ENCODE assay signal across 1 cellular context in the genomic region with DNA sequence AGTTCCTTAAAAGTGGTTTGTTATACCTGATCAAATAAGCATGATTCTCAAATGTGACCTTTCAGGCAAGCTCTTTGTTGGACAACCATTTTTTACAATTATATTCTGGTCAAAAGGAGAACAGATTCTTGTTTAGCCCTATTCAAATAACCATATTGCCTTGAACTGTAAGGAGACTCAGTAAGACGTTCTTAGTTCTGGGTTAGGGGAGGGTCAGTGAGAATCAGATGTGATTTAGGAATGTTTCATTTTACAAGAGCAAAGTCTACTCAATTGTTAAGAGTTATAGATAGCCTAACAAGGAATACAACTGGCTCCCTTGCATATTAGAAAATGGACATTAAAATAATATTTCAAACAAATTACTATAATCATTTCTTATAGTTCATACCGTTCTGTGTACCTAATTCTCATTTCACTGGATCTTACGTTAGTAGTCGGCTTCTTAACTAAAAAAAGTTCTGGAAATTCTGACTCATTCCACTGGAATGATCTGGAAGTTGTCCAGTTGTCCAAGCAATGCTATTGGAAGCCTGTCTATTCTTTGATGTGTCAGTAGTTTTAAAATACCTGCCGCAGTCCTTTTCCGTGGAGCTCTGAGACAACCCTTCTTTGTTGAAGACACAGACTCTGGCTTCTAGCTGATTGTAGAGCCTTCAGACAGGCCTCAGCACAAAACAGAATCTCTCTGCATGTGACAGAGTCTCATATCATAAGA.
TF ChIP-seq lines count a peak whose summit lies in the region.

No MANE protein-coding gene starts in this region.

TF ChIP-seq in HepG2, 621 proteins besides CTCF, POLR2A, EP300 and RAD21 (continued from another document and continues in another):
- TF ChIP-seq, protein P1, sequence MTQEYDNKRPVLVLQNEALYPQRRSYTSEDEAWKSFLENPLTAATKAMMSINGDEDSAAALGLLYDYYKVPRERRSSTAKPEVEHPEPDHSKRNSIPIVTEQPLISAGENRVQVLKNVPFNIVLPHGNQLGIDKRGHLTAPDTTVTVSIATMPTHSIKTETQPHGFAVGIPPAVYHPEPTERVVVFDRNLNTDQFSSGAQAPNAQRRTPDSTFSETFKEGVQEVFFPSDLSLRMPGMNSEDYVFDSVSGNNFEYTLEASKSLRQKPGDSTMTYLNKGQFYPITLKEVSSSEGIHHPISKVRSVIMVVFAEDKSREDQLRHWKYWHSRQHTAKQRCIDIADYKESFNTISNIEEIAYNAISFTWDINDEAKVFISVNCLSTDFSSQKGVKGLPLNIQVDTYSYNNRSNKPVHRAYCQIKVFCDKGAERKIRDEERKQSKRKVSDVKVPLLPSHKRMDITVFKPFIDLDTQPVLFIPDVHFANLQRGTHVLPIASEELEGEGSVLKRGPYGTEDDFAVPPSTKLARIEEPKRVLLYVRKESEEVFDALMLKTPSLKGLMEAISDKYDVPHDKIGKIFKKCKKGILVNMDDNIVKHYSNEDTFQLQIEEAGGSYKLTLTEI (CRISPR knock-in tag; conservative IDR thresholded peaks at IDR 0.05) = no peak
- TF ChIP-seq CREB1 (IDR thresholded peaks at IDR 0.05) (no peak), CREB1 (CRISPR knock-in tag; IDR thresholded peaks at IDR 0.05) (peak; percentile 55; the same call in 1 of the 2 replicates), RAD51 (IDR thresholded peaks at IDR 0.05; ENCODE audit: borderline replicate concordance) (no peak), HOXA9 (CRISPR knock-in tag; IDR thresholded peaks at IDR 0.05; ENCODE audit: borderline replicate concordance) (no peak), REPIN1 (CRISPR knock-in tag; IDR thresholded peaks at IDR 0.05; ENCODE audit: borderline replicate concordance, low read depth) (no peak), SMARCC2 (IDR thresholded peaks at IDR 0.05) (no peak), NONO (IDR thresholded peaks at IDR 0.05) (no peak), NONO (CRISPR knock-in tag; conservative IDR thresholded peaks at IDR 0.05) (no peak), ZNF644 (CRISPR knock-in tag; IDR thresholded peaks at IDR 0.05; ENCODE audit: low read depth) (0 out of 2 replicates have a peak, but pooled peaks have one; percentile 15), CBX1 (IDR thresholded peaks at IDR 0.05; ENCODE audit: low read depth) (no peak), ZNF720 (CRISPR knock-in tag; IDR thresholded peaks at IDR 0.05) (no peak), NBN (conservative IDR thresholded peaks at IDR 0.05) (no peak), ZNF607 (CRISPR knock-in tag; IDR thresholded peaks at IDR 0.05; ENCODE audit: borderline replicate concordance) (no peak), NFYB (CRISPR knock-in tag; IDR thresholded peaks at IDR 0.05) (0 out of 2 replicates have a peak, but pooled peaks have one; percentile 33), SAFB2 (CRISPR knock-in tag; IDR thresholded peaks at IDR 0.05; ENCODE audit: borderline replicate concordance, low read depth) (no peak), SCMH1 (CRISPR knock-in tag; IDR thresholded peaks at IDR 0.05; ENCODE audit: borderline replicate concordance) (no peak), PLRG1 (conservative IDR thresholded peaks at IDR 0.05) (no peak), TEAD3 (CRISPR knock-in tag; optimal IDR thresholded peaks at IDR 0.05; ENCODE audit: borderline replicate concordance) (peak; percentile 88), PHB2 (IDR thresholded peaks at IDR 0.05; ENCODE audit: partially characterized antibody) (no peak), RCOR2 (CRISPR knock-in tag; IDR thresholded peaks at IDR 0.05) (no peak), SP1 (IDR thresholded peaks at IDR 0.05) (no peak), SP1 (CRISPR knock-in tag; IDR thresholded peaks at IDR 0.05) (no peak), ZNF550 (CRISPR knock-in tag; IDR thresholded peaks at IDR 0.05; ENCODE audit: borderline replicate concordance) (no peak), TBX2 (CRISPR knock-in tag; IDR thresholded peaks at IDR 0.05; ENCODE audit: borderline replicate concordance) (no peak), MXD4 (CRISPR knock-in tag; IDR thresholded peaks at IDR 0.05) (no peak), ZNF792 (CRISPR knock-in tag; IDR thresholded peaks at IDR 0.05) (no peak), ZNF615 (CRISPR knock-in tag; IDR thresholded peaks at IDR 0.05; ENCODE audit: borderline replicate concordance) (no peak), KDM2A (CRISPR knock-in tag; IDR thresholded peaks at IDR 0.05; ENCODE audit: borderline replicate concordance, low read depth) (no peak)
- TF ChIP-seq, protein P2, sequence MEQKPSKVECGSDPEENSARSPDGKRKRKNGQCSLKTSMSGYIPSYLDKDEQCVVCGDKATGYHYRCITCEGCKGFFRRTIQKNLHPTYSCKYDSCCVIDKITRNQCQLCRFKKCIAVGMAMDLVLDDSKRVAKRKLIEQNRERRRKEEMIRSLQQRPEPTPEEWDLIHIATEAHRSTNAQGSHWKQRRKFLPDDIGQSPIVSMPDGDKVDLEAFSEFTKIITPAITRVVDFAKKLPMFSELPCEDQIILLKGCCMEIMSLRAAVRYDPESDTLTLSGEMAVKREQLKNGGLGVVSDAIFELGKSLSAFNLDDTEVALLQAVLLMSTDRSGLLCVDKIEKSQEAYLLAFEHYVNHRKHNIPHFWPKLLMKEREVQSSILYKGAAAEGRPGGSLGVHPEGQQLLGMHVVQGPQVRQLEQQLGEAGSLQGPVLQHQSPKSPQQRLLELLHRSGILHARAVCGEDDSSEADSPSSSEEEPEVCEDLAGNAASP (CRISPR knock-in tag; IDR thresholded peaks at IDR 0.05; ENCODE audit: borderline replicate concordance) = no peak
- TF ChIP-seq, protein P3, sequence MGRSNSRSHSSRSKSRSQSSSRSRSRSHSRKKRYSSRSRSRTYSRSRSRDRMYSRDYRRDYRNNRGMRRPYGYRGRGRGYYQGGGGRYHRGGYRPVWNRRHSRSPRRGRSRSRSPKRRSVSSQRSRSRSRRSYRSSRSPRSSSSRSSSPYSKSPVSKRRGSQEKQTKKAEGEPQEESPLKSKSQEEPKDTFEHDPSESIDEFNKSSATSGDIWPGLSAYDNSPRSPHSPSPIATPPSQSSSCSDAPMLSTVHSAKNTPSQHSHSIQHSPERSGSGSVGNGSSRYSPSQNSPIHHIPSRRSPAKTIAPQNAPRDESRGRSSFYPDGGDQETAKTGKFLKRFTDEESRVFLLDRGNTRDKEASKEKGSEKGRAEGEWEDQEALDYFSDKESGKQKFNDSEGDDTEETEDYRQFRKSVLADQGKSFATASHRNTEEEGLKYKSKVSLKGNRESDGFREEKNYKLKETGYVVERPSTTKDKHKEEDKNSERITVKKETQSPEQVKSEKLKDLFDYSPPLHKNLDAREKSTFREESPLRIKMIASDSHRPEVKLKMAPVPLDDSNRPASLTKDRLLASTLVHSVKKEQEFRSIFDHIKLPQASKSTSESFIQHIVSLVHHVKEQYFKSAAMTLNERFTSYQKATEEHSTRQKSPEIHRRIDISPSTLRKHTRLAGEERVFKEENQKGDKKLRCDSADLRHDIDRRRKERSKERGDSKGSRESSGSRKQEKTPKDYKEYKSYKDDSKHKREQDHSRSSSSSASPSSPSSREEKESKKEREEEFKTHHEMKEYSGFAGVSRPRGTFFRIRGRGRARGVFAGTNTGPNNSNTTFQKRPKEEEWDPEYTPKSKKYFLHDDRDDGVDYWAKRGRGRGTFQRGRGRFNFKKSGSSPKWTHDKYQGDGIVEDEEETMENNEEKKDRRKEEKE (IDR thresholded peaks at IDR 0.05) = no peak
- TF ChIP-seq, protein P4, sequence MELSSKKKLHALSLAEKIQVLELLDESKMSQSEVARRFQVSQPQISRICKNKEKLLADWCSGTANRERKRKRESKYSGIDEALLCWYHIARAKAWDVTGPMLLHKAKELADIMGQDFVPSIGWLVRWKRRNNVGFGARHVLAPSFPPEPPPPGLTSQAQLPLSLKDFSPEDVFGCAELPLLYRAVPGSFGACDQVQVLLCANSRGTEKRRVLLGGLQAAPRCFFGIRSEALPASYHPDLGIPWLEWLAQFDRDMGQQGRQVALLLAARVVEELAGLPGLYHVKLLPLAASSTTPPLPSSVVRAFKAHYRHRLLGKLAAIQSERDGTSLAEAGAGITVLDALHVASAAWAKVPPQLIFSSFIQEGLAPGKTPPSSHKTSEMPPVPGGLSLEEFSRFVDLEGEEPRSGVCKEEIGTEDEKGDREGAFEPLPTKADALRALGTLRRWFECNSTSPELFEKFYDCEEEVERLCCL (CRISPR knock-in tag; IDR thresholded peaks at IDR 0.05; ENCODE audit: borderline replicate concordance) = no peak
- TF ChIP-seq, protein P5, sequence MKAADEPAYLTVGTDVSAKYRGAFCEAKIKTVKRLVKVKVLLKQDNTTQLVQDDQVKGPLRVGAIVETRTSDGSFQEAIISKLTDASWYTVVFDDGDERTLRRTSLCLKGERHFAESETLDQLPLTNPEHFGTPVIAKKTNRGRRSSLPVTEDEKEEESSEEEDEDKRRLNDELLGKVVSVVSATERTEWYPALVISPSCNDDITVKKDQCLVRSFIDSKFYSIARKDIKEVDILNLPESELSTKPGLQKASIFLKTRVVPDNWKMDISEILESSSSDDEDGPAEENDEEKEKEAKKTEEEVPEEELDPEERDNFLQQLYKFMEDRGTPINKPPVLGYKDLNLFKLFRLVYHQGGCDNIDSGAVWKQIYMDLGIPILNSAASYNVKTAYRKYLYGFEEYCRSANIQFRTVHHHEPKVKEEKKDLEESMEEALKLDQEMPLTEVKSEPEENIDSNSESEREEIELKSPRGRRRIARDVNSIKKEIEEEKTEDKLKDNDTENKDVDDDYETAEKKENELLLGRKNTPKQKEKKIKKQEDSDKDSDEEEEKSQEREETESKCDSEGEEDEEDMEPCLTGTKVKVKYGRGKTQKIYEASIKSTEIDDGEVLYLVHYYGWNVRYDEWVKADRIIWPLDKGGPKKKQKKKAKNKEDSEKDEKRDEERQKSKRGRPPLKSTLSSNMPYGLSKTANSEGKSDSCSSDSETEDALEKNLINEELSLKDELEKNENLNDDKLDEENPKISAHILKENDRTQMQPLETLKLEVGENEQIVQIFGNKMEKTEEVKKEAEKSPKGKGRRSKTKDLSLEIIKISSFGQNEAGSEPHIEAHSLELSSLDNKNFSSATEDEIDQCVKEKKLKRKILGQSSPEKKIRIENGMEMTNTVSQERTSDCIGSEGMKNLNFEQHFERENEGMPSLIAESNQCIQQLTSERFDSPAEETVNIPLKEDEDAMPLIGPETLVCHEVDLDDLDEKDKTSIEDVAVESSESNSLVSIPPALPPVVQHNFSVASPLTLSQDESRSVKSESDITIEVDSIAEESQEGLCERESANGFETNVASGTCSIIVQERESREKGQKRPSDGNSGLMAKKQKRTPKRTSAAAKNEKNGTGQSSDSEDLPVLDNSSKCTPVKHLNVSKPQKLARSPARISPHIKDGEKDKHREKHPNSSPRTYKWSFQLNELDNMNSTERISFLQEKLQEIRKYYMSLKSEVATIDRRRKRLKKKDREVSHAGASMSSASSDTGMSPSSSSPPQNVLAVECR (CRISPR knock-in tag; IDR thresholded peaks at IDR 0.05; ENCODE audit: borderline replicate concordance) = no peak
- TF ChIP-seq, protein P6, sequence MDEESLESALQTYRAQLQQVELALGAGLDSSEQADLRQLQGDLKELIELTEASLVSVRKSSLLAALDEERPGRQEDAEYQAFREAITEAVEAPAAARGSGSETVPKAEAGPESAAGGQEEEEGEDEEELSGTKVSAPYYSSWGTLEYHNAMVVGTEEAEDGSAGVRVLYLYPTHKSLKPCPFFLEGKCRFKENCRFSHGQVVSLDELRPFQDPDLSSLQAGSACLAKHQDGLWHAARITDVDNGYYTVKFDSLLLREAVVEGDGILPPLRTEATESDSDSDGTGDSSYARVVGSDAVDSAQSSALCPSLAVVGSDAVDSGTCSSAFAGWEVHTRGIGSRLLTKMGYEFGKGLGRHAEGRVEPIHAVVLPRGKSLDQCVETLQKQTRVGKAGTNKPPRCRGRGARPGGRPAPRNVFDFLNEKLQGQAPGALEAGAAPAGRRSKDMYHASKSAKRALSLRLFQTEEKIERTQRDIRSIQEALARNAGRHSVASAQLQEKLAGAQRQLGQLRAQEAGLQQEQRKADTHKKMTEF (CRISPR knock-in tag; IDR thresholded peaks at IDR 0.05) = 0 out of 2 replicates have a peak, but pooled peaks have one; percentile 49
- TF ChIP-seq, protein P7, sequence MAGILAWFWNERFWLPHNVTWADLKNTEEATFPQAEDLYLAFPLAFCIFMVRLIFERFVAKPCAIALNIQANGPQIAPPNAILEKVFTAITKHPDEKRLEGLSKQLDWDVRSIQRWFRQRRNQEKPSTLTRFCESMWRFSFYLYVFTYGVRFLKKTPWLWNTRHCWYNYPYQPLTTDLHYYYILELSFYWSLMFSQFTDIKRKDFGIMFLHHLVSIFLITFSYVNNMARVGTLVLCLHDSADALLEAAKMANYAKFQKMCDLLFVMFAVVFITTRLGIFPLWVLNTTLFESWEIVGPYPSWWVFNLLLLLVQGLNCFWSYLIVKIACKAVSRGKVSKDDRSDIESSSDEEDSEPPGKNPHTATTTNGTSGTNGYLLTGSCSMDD (CRISPR knock-in tag; IDR thresholded peaks at IDR 0.05) = no peak
- TF ChIP-seq, protein P8, sequence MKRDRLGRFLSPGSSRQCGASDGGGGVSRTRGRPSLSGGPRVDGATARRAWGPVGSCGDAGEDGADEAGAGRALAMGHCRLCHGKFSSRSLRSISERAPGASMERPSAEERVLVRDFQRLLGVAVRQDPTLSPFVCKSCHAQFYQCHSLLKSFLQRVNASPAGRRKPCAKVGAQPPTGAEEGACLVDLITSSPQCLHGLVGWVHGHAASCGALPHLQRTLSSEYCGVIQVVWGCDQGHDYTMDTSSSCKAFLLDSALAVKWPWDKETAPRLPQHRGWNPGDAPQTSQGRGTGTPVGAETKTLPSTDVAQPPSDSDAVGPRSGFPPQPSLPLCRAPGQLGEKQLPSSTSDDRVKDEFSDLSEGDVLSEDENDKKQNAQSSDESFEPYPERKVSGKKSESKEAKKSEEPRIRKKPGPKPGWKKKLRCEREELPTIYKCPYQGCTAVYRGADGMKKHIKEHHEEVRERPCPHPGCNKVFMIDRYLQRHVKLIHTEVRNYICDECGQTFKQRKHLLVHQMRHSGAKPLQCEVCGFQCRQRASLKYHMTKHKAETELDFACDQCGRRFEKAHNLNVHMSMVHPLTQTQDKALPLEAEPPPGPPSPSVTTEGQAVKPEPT (CRISPR knock-in tag; IDR thresholded peaks at IDR 0.05; ENCODE audit: low read depth) = no peak
- TF ChIP-seq, protein P9, sequence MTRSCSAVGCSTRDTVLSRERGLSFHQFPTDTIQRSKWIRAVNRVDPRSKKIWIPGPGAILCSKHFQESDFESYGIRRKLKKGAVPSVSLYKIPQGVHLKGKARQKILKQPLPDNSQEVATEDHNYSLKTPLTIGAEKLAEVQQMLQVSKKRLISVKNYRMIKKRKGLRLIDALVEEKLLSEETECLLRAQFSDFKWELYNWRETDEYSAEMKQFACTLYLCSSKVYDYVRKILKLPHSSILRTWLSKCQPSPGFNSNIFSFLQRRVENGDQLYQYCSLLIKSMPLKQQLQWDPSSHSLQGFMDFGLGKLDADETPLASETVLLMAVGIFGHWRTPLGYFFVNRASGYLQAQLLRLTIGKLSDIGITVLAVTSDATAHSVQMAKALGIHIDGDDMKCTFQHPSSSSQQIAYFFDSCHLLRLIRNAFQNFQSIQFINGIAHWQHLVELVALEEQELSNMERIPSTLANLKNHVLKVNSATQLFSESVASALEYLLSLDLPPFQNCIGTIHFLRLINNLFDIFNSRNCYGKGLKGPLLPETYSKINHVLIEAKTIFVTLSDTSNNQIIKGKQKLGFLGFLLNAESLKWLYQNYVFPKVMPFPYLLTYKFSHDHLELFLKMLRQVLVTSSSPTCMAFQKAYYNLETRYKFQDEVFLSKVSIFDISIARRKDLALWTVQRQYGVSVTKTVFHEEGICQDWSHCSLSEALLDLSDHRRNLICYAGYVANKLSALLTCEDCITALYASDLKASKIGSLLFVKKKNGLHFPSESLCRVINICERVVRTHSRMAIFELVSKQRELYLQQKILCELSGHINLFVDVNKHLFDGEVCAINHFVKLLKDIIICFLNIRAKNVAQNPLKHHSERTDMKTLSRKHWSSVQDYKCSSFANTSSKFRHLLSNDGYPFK (CRISPR knock-in tag; IDR thresholded peaks at IDR 0.05; ENCODE audit: borderline replicate concordance) = no peak
